Comparison of ENCODE assay signal across 1 cellular context in genomic region chr20:45094864-45095574, GRCh38.
TF ChIP-seq lines count a peak whose summit lies in the region.

No MANE protein-coding gene starts in this region.

TF ChIP-seq in HepG2, 621 proteins besides CTCF, POLR2A, EP300 and RAD21:
- 0 out of 2 replicates have a peak, but pooled peaks have one; percentile 26 for TF ChIP-seq MTA1 (CRISPR knock-in tag; IDR thresholded peaks at IDR 0.05; ENCODE audit: borderline replicate concordance)
- TF ChIP-seq MTERF4 (CRISPR knock-in tag; IDR thresholded peaks at IDR 0.05), result 0 out of 2 replicates have a peak, but pooled peaks have one; percentile 50
- TF ChIP-seq SNAPC5 (CRISPR knock-in tag; IDR thresholded peaks at IDR 0.05; ENCODE audit: borderline replicate concordance), result no peak
- 0 out of 2 replicates have a peak, but pooled peaks have one; percentile 51 for TF ChIP-seq ZNF709 (CRISPR knock-in tag; IDR thresholded peaks at IDR 0.05)
- TF ChIP-seq PBX3 (CRISPR knock-in tag; IDR thresholded peaks at IDR 0.05; ENCODE audit: borderline replicate concordance), result no peak
- 0 out of 2 replicates have a peak, but pooled peaks have one; percentile 41 for TF ChIP-seq HES4 (CRISPR knock-in tag; IDR thresholded peaks at IDR 0.05; ENCODE audit: borderline replicate concordance)
TF ChIP-seq in HepG2: peak in this region for 4.
